In the genomic region with DNA sequence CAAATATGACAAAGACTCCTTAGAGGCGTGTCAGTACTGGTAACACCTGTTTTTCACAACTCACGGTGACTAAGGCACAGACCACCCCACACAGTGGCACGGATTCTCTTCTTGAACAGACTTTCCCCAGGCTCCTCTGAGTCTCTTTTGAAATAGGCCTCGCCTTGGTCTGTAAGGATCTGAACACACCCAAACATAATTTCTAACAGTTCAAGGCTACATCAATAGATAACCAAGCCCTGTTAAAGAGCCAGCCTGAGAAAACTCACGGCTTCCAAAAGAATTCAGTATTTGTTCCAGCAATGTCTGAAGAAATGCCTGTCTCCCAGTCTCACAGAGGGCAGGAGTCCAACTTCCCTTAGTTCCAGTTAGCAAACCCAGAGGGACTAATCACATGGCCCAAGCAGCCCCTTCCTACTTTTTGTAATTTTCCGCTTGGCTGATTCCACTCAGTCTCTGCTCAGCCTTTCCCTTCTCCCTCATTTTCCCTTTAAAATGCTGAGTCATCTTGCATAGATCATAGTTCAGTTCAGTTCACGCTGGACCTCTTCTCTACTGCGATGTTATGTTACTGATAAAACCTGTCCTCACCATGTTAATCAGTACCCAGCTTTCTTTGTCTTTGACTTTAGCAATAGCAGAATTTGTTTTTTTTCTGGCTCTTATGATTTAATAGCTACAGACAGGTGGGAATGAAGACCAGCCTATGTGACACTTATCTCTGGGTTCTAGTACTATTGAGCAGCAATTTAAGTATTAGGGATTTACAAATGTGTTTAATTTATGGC, we compare ENCODE assay signal across 1 cellular context.
TF ChIP-seq lines count a peak whose summit lies in the region.

No MANE protein-coding gene starts in this region.

TF ChIP-seq in K562, 482 proteins besides CTCF, POLR2A, EP300 and RAD21 (continued from another document):
- peak in 1 of 3 experiments; percentile 56; a peak in 1 of 6 replicates for TF ChIP-seq ZBTB11 (CRISPR knock-in tag; IDR thresholded peaks at IDR 0.05)
- peak; percentile 89 for TF ChIP-seq SMARCC2 (IDR thresholded peaks at IDR 0.05; ENCODE audit: low read depth)
- no peak for TF ChIP-seq BMI1 (IDR thresholded peaks at IDR 0.05; ENCODE audit: low read length)
